In the genomic region with DNA sequence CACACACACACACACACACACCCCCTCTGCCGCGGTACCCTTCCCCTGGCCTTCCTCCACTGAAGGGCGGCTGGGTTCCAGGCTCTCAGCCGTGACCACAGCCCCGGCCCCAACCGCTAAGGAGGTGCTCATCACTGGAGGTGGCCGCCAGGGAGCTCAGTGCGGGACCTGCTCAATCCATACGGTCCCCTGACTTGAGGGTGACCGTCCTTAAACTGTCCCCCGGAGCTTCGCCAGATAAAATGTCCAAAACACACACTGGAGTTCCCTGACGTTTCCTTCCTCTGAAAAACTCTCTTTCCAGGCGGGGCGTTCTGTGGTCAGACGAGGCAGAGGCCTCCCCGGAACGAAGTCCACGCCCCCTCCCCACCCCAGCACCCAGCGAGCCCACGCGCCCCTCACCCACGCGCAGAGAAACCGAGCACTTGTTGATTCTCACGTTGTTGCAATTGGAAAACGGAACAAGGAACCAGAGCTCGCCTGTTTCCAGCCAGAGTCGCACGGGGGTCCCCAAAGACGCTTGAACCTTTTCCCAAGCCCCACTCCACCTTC, we compare ENCODE assay signal across 8 cellular contexts. TPM values are rescaled to one million over a fixed set of nuclear protein-coding genes. Genes with fewer than 3 reads are reported as not detected.
DNase-seq lines count a peak whose midpoint lies in the region; ATAC-seq and TF ChIP-seq lines count a peak whose summit lies in the region.

No MANE protein-coding gene starts in this region.

- peaks cover 39% of the 10 kb centered on the region for H3K36me3 Mint-ChIP-seq in activated CD4-positive, alpha-beta T cell treated with anti-CD3 and anti-CD28 coated beads for 36 hours (ENCODE audit: low read depth)
- peaks cover 22% of the 10 kb centered on the region for H3K36me3 Mint-ChIP-seq in T-cell

- peaks cover 2 to 29% (median 15%) of the 10 kb centered on the region in 4 donors for H3K4me1 ChIP-seq in liver (ENCODE audit: control insufficient read depth in 4 of 4, insufficient read depth in 4 of 4, low read length in 3 of 4)

- peaks cover 66% of the 10 kb centered on the region for H3K4me1 Mint-ChIP-seq in activated CD4-positive, alpha-beta T cell treated with anti-CD3 and anti-CD28 coated beads for 36 hours
- H3K4me1 Mint-ChIP-seq in T-cell, result peaks cover 63 to 69% (median 68%) of the 10 kb centered on the region in 3 donors

- H3K27me3 ChIP-seq in liver (ENCODE audit: control insufficient read depth in 4 of 4, insufficient read depth in 4 of 4, low read length in 3 of 4), result no peaks in the 10 kb centered on the region

- TF ChIP-seq CTCF in liver (IDR thresholded peaks at IDR 0.05; ENCODE audit: low read depth, low read length, missing input control), result no peak

- CTCF ChIA-PET in activated CD4-positive, alpha-beta T cell treated with anti-CD3 and anti-CD28 coated beads for 36 hours (lab: Charles Lee), result interaction anchor here (0.6 to 2.2 kb wide), 6 partner anchors 23 to 131 kb away, joined by 3 to 9 read pairs (median 5); no protein-coding TSS in a partner anchor
- CTCF ChIA-PET in T-cell (lab: Charles Lee), result interaction anchor here (0.7 to 1.6 kb wide), 8 partner anchors 23 to 77 kb away, joined by 3 to 7 read pairs (median 4); no protein-coding TSS in a partner anchor

- WGBS in liver, result under 1% methylated on average over 31 of the region's 31 CpGs

- peak; percentile 20 for ATAC-seq in activated CD4-positive, alpha-beta T cell treated with anti-CD3 and anti-CD28 coated beads for 36 hours
- ATAC-seq in T-cell (replicated peaks in 1 of 4) (peak in 1 of 4 experiments; percentile 7), HG02870 (IDR thresholded peaks at IDR 0.05; ENCODE audit: unreplicated experiment) (no peak), HG03521 (IDR thresholded peaks at IDR 0.05; ENCODE audit: unreplicated experiment) (no peak)

- no peaks in the 10 kb centered on the region for H3K9me3 Mint-ChIP-seq in activated CD4-positive, alpha-beta T cell treated with anti-CD3 and anti-CD28 coated beads for 36 hours (ENCODE audit: low read depth)
- no peaks in the 10 kb centered on the region for H3K9me3 Mint-ChIP-seq in T-cell

- no peak for TF ChIP-seq RAD21 in liver (IDR thresholded peaks at IDR 0.05)

- H3K9ac ChIP-seq in liver (ENCODE audit: low read depth in 1 of 2, low read length in 2 of 2), result peak overlapping the region; percentile 52 to 92

- intact Hi-C loops in activated CD4-positive, alpha-beta T cell treated with anti-CD3 and anti-CD28 coated beads for 36 hours (cut with DNase I, micrococcal nuclease), result loop anchor here (1.0 to 5.0 kb wide), 4 partner anchors 29 to 309 kb away; partner anchors contain the start of gene ZNF236 (in 1 of the 2)

- peak overlapping the region; percentile 52 to 94 (median 70) for H3K4me3 ChIP-seq in liver (ENCODE audit: low read depth in 1 of 3, low read length in 3 of 3)

- POLR2A ChIA-PET in activated CD4-positive, alpha-beta T cell treated with anti-CD3 and anti-CD28 coated beads for 36 hours (lab: Charles Lee), result interaction anchor here (0.9 to 2.3 kb wide), 6 partner anchors 23 to 80 kb away, joined by 3 to 13 read pairs (median 6); no protein-coding TSS in a partner anchor
- POLR2A ChIA-PET in T-cell (lab: Charles Lee), result interaction anchor here (0.6 to 1.9 kb wide), 10 partner anchors 9 to 80 kb away, joined by 3 to 27 read pairs (median 4); no protein-coding TSS in a partner anchor

- H3K27ac Mint-ChIP-seq in activated CD4-positive, alpha-beta T cell treated with anti-CD3 and anti-CD28 coated beads for 36 hours, result peak overlapping the region; percentile 98
- peak overlapping the region; percentile 93 to 96 for H3K27ac Mint-ChIP-seq in T-cell

- DNase-seq in activated CD4-positive, alpha-beta T cell treated with anti-CD3 and anti-CD28 coated beads for 36 hours, result peak; percentile 67
- no peak for DNase-seq in activated CD4-positive, alpha-beta T cell treated with anti-CD3 and anti-CD28 coated beads for 1 hour
- peak in 15 of 34 experiments; percentile 10 to 58 (median 35) for DNase-seq in T-cell
- DNase-seq in caudate nucleus (lab: John Stamatoyannopoulos, UW), result peak in 2 of 61 donors; percentile 19 to 21
- DNase-seq in stimulated activated CD8-positive, alpha-beta memory T cell treated with anti-CD3 and anti-CD28 coated beads, Interleukin-15, amount 100 ng/mL, for 4 hours (ENCODE audit: low read depth in 2 of 2), result peak; percentile 46 to 49

- H3K9me3 ChIP-seq in liver (ENCODE audit: control insufficient read depth in 4 of 4, low read length in 3 of 4), result no peaks in the 10 kb centered on the region

- no peaks in the 10 kb centered on the region for H3K27me3 Mint-ChIP-seq in activated CD4-positive, alpha-beta T cell treated with anti-CD3 and anti-CD28 coated beads for 36 hours
- no peaks in the 10 kb centered on the region for H3K27me3 Mint-ChIP-seq in T-cell

- peak overlapping the region; percentile 99 for H3K4me3 Mint-ChIP-seq in activated CD4-positive, alpha-beta T cell treated with anti-CD3 and anti-CD28 coated beads for 36 hours
- peak overlapping the region; percentile 96 to 97 (median 96) for H3K4me3 Mint-ChIP-seq in T-cell

- peak overlapping the region; percentile 36 for H3K27ac ChIP-seq in caudate nucleus (ENCODE audit: low read depth, low read length)
- peak overlapping the region; percentile 96 for H3K27ac ChIP-seq in liver (ENCODE audit: low read depth in 1 of 2, low read length in 2 of 2)

- H3K36me3 ChIP-seq in liver (ENCODE audit: control insufficient read depth in 4 of 4, insufficient read depth in 3 of 4, low read depth in 1 of 4, low read length in 3 of 4), result no peaks in the 10 kb centered on the region

TF ChIP-seq in liver, 16 proteins besides CTCF, POLR2A, EP300 and RAD21:
- TF ChIP-seq EGR1 (IDR thresholded peaks at IDR 0.05; ENCODE audit: low read depth in 2 of 2) (no peak), RXRA (IDR thresholded peaks at IDR 0.05) (peak; percentile 5 to 7)

RNA-seq across cellular contexts. Expression of gene MBP, which starts 1.4 kb away (rescaled TPM):
- total RNA-seq in activated CD4-positive, alpha-beta T cell treated with anti-CD3 and anti-CD28 coated beads for 36 hours, result 10 to 100 TPM; 47.0 to 65.7 TPM
- total RNA-seq in T-cell, result 100 to 1,000 TPM; 114 to 185 (median 152) TPM
- total RNA-seq in liver, result 10 to 100 TPM; 21.3 to 23.3 TPM
- polyA plus RNA-seq in liver, result 10 to 100 TPM in 1 of 2 donors, 1 to 10 TPM in 1; 9.7 to 14.1 TPM
